1 cellular context compared by ENCODE assay signal in the genomic region with DNA sequence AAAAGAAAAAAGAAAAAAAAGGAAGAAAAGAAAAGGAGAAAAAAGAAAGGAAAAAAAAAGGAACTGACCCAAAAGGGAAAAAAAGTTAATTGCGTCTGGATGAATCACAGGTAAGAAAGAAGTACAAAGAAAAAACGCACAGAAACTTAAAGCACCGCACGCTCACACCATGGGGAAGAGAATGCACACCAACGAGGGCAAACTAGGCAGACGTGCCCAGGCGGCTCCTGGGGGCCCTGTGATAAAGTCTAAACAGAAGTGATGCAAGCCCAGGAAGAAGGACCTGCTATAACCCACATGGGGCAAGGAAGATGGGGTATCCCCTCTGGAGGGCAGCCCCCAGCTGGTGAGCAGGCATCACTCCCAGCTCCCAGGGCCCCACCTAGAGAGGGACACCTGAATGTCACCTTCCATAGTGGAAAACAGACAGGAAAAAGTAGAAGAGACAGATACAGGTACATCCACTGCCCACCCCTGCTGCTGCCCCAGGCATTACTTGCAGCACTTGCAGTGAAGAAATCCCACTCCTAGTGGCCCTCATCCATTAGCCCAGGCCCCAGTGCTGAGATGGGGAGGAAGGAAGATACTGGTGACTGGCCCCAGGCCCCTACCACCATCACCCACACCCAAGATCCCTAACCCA.
TF ChIP-seq lines count a peak whose summit lies in the region.

No MANE protein-coding gene starts in this region.

TF ChIP-seq in HEK293, 187 proteins besides CTCF, POLR2A, EP300 and RAD21:
- TF ChIP-seq ZBTB17 (tag by site-specific recombination; IDR thresholded peaks at IDR 0.05) (peak; percentile 59), ZNF19 (tag by site-specific recombination; IDR thresholded peaks at IDR 0.05; ENCODE audit: low read depth) (no peak)
- TF ChIP-seq, protein P1, sequence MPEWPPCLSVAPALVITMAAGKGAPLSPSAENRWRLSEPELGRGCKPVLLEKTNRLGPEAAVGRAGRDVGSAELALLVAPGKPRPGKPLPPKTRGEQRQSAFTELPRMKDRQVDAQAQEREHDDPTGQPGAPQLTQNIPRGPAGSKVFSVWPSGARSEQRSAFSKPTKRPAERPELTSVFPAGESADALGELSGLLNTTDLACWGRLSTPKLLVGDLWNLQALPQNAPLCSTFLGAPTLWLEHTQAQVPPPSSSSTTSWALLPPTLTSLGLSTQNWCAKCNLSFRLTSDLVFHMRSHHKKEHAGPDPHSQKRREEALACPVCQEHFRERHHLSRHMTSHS (tag by site-specific recombination; IDR thresholded peaks at IDR 0.05): no peak
- TF ChIP-seq, protein P2, sequence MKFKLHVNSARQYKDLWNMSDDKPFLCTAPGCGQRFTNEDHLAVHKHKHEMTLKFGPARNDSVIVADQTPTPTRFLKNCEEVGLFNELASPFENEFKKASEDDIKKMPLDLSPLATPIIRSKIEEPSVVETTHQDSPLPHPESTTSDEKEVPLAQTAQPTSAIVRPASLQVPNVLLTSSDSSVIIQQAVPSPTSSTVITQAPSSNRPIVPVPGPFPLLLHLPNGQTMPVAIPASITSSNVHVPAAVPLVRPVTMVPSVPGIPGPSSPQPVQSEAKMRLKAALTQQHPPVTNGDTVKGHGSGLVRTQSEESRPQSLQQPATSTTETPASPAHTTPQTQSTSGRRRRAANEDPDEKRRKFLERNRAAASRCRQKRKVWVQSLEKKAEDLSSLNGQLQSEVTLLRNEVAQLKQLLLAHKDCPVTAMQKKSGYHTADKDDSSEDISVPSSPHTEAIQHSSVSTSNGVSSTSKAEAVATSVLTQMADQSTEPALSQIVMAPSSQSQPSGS (tag by site-specific recombination; IDR thresholded peaks at IDR 0.05; ENCODE audit: low read depth): no peak
- TF ChIP-seq, protein P3, sequence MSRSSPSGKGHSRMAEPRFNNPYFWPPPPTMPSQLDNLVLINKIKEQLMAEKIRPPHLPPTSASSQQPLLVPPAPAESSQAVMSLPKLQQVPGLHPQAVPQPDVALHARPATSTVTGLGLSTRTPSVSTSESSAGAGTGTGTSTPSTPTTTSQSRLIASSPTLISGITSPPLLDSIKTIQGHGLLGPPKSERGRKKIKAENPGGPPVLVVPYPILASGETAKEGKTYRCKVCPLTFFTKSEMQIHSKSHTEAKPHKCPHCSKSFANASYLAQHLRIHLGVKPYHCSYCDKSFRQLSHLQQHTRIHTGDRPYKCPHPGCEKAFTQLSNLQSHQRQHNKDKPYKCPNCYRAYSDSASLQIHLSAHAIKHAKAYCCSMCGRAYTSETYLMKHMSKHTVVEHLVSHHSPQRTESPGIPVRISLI (tag by site-specific recombination; IDR thresholded peaks at IDR 0.05): peak; percentile 72; the same call in 1 of the 2 replicates
